Comparison of ENCODE assay signal across 11 cellular contexts in the genomic region with DNA sequence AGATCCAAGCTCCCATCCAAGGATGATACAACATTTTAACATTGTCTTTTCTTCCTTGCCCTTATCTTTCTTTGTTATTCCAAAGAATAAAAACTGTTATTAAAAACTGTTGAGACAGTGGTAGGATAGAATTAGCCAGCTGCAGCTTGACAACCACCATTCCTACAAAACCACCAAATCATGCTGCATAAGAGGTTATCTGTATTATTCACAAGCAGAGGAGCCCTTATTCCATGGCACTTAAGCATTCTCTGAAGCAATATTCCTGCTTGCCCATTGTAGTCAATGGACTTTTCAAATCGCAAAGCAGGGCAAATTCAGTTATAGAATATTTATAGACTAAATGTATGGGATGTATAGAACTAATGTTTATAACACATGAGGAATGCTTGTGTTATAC. TPM values are rescaled to one million over a fixed set of nuclear protein-coding genes. Genes with fewer than 3 reads are reported as not detected.
DNase-seq lines count a peak whose midpoint lies in the region; ATAC-seq and TF ChIP-seq lines count a peak whose summit lies in the region.
"Had no signal": no experiment of that assay in that cellular context is flagged by ENCODE, and none has a peak within 500 bp of the region (broad histone marks: within the 10 kb centered on the region; RNA-seq: fewer than 3 reads in every experiment).

No MANE protein-coding gene starts in this region.

- H3K27me3 Mint-ChIP-seq in natural killer cell treated with Interleukin-12 subunit alpha and Interleukin-12 subunit beta and Interleukin-15 and Interleukin-18, amount 100 ng/mL, for 72 hours = peaks cover 0 to 2% of the 10 kb centered on the region in 2 donors
- H3K27me3 Mint-ChIP-seq in natural killer cell (ENCODE audit: low read depth in 2 of 2) = no peaks in the 10 kb centered on the region
- H3K27me3 Mint-ChIP-seq in central memory CD8-positive, alpha-beta T cell = no peaks in the 10 kb centered on the region

- intact Hi-C loops in natural killer cell (cut with micrococcal nuclease) = no loop called here

- no peaks in the 10 kb centered on the region for H3K9me3 Mint-ChIP-seq in natural killer cell treated with Interleukin-12 subunit alpha and Interleukin-12 subunit beta and Interleukin-15 and Interleukin-18, amount 100 ng/mL, for 72 hours
- H3K9me3 Mint-ChIP-seq in natural killer cell = no peaks in the 10 kb centered on the region
- no peaks in the 10 kb centered on the region for H3K9me3 Mint-ChIP-seq in central memory CD8-positive, alpha-beta T cell

- peak overlapping the region in 1 of 2 donors; percentile 6 for H3K27ac Mint-ChIP-seq in natural killer cell treated with Interleukin-12 subunit alpha and Interleukin-12 subunit beta and Interleukin-15 and Interleukin-18, amount 100 ng/mL, for 72 hours
- no peak overlapping the region for H3K27ac Mint-ChIP-seq in natural killer cell
- peak overlapping the region; percentile 76 for H3K27ac Mint-ChIP-seq in central memory CD8-positive, alpha-beta T cell (ENCODE audit: low read depth)

- H3K4me3 Mint-ChIP-seq in natural killer cell treated with Interleukin-12 subunit alpha and Interleukin-12 subunit beta and Interleukin-15 and Interleukin-18, amount 100 ng/mL, for 72 hours = peak overlapping the region; percentile 64
- no peak overlapping the region for H3K4me3 Mint-ChIP-seq in natural killer cell
- H3K4me3 Mint-ChIP-seq in central memory CD8-positive, alpha-beta T cell = no peak overlapping the region

- no peak for DNase-seq in natural killer cell treated with Interleukin-12 subunit alpha and Interleukin-12 subunit beta and Interleukin-15 and Interleukin-18, amount 100 ng/mL, for 72 hours (ENCODE audit: low spot score)
- DNase-seq in natural killer cell (no peak), NCI-H524 (lab: John Stamatoyannopoulos, UW) (peak; percentile 29 to 38), hypothalamus (lab: John Stamatoyannopoulos, UW) (no peak)
- no peak for DNase-seq in central memory CD8-positive, alpha-beta T cell (ENCODE audit: low spot score in 2 of 2)
- DNase-seq in stimulated activated naive CD4-positive, alpha-beta T cell (lab: John Stamatoyannopoulos, UW) = no peak
- DNase-seq: activated CD4-positive, CD25-positive, alpha-beta regulatory T cell; activated effector memory CD4-positive, alpha-beta T cell treated with anti-CD3 and anti-CD28 coated beads, Interleukin-2, amount 50 U/mL, for 16 hours; cerebellar nuclear complex had no signal

- TF ChIP-seq CTCF in natural killer cell (IDR thresholded peaks at IDR 0.05) = no peak

- H3K4me1 Mint-ChIP-seq in natural killer cell treated with Interleukin-12 subunit alpha and Interleukin-12 subunit beta and Interleukin-15 and Interleukin-18, amount 100 ng/mL, for 72 hours (ENCODE audit: low read depth in 2 of 2) = peaks cover 14 to 18% of the 10 kb centered on the region in 2 donors
- peaks cover 0 to 1% of the 10 kb centered on the region in 2 donors for H3K4me1 Mint-ChIP-seq in natural killer cell
- peaks cover 39% of the 10 kb centered on the region for H3K4me1 Mint-ChIP-seq in central memory CD8-positive, alpha-beta T cell

- ATAC-seq in natural killer cell treated with Interleukin-12 subunit alpha and Interleukin-12 subunit beta and Interleukin-15 and Interleukin-18, amount 100 ng/mL, for 72 hours = no peak
- no peak for ATAC-seq in natural killer cell
- no peak for ATAC-seq in central memory CD8-positive, alpha-beta T cell (replicated peaks; ENCODE audit: extremely low read depth, poor library complexity, severe bottlenecking)
- ATAC-seq in GM18870 (IDR thresholded peaks at IDR 0.05; ENCODE audit: unreplicated experiment) = no peak

- H3K36me3 Mint-ChIP-seq in natural killer cell treated with Interleukin-12 subunit alpha and Interleukin-12 subunit beta and Interleukin-15 and Interleukin-18, amount 100 ng/mL, for 72 hours = no peaks in the 10 kb centered on the region
- H3K36me3 Mint-ChIP-seq in natural killer cell = no peaks in the 10 kb centered on the region
- H3K36me3 Mint-ChIP-seq in central memory CD8-positive, alpha-beta T cell (ENCODE audit: insufficient read depth) = peaks cover 12% of the 10 kb centered on the region

RNA-seq across cellular contexts. Expression of a gene that starts 3.4 kb away (rescaled TPM):
- 1 to 10 TPM in 1 of 2 donors, under 1 TPM in 1; 0.45 to 3.1 TPM for total RNA-seq in natural killer cell treated with Interleukin-12 subunit alpha and Interleukin-12 subunit beta and Interleukin-15 and Interleukin-18, amount 100 ng/mL, for 72 hours
- 1 to 10 TPM in 1 of 3 donors, under 1 TPM in 2; 0.35 to 2.4 (median 0.75) TPM for total RNA-seq in natural killer cell
- total RNA-seq: glomerular endothelial cell had no signal

Comparison
In these comparisons a context has a peak if more than half of its experiments do, and no peak if none do; other contexts are left out.
1. DNase-seq: peak in NCI-H524 (2 of 2); none in natural killer cell treated with Interleukin-12 subunit alpha and Interleukin-12 subunit beta and Interleukin-15 and Interleukin-18, amount 100 ng/mL, for 72 hours (single experiment), natural killer cell (single experiment), central memory CD8-positive, alpha-beta T cell (0 of 2), stimulated activated naive CD4-positive, alpha-beta T cell (0 of 6) and hypothalamus (0 of 51).